1 cellular context compared by ENCODE assay signal in the genomic region with DNA sequence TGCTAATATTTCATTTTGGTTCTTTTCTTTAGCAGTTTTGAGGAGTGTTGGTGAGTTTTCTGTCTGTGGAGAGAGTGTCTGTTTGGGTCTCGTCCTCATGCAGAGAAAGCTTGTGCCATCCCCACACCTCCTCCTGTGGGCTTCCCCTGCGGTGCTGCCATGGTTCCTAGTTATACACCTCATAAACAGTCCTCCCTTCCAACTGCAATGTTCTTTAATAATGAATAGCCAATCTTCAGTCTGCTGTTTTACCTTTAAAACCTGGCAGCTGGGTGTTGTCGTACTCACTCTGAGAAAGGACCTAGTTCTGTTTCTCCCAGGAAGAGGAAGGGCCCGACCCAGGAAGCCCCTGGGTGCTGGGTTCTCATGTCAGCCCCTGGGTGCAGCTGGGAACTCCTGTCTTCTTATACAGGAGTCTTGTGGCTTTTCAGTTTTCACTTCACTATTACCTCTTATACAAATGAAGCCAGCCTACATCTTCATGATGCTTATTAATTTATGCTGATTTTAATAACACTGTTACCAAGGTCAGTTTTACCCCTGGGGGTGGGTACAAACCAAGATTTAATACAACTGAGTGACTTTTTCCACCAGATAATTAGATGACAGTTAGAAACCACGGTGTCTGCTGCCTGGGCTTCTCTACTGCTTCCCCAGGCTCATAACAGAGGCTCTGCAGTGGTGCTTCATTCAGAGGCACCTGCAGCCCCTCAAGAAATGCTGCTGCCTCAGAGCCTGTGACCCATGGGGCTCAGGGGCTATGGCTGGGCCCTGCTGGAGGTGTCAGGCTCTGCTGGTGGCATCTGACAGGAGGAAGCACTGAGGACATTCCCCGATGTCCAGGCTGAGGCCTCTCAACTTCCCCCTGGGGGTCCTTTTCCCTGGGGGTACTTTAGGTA.
A peak's percentile ranks its signal among the peaks of the same experiment; 100 is the strongest.
TF ChIP-seq lines count a peak whose summit lies in the region.

No MANE protein-coding gene starts in this region.

TF ChIP-seq in GM12878, 131 proteins besides CTCF, POLR2A, EP300 and RAD21 (continued from another document):
- TF ChIP-seq, protein P1, sequence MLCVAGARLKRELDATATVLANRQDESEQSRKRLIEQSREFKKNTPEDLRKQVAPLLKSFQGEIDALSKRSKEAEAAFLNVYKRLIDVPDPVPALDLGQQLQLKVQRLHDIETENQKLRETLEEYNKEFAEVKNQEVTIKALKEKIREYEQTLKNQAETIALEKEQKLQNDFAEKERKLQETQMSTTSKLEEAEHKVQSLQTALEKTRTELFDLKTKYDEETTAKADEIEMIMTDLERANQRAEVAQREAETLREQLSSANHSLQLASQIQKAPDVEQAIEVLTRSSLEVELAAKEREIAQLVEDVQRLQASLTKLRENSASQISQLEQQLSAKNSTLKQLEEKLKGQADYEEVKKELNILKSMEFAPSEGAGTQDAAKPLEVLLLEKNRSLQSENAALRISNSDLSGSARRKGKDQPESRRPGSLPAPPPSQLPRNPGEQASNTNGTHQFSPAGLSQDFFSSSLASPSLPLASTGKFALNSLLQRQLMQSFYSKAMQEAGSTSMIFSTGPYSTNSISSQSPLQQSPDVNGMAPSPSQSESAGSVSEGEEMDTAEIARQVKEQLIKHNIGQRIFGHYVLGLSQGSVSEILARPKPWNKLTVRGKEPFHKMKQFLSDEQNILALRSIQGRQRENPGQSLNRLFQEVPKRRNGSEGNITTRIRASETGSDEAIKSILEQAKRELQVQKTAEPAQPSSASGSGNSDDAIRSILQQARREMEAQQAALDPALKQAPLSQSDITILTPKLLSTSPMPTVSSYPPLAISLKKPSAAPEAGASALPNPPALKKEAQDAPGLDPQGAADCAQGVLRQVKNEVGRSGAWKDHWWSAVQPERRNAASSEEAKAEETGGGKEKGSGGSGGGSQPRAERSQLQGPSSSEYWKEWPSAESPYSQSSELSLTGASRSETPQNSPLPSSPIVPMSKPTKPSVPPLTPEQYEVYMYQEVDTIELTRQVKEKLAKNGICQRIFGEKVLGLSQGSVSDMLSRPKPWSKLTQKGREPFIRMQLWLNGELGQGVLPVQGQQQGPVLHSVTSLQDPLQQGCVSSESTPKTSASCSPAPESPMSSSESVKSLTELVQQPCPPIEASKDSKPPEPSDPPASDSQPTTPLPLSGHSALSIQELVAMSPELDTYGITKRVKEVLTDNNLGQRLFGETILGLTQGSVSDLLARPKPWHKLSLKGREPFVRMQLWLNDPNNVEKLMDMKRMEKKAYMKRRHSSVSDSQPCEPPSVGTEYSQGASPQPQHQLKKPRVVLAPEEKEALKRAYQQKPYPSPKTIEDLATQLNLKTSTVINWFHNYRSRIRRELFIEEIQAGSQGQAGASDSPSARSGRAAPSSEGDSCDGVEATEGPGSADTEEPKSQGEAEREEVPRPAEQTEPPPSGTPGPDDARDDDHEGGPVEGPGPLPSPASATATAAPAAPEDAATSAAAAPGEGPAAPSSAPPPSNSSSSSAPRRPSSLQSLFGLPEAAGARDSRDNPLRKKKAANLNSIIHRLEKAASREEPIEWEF (IDR thresholded peaks at IDR 0.05; ENCODE audit: insufficient replicate concordance, low read depth, low read length), result peak; percentile 21
- TF ChIP-seq FOXK2 (IDR thresholded peaks at IDR 0.05), result no peak
- 0 out of 2 replicates have a peak, but pooled peaks have one; percentile 27 for TF ChIP-seq TCF12 (IDR thresholded peaks at IDR 0.05; ENCODE audit: low read depth, low read length)
- no peak for TF ChIP-seq PAX5 (IDR thresholded peaks at IDR 0.05; ENCODE audit: borderline replicate concordance, low read depth, low read length)
- TF ChIP-seq NR2C1 (IDR thresholded peaks at IDR 0.05), result no peak
- peak in 1 of 2 experiments; percentile 34; a peak in 1 of 4 replicates for TF ChIP-seq IKZF2 (IDR thresholded peaks at IDR 0.05)
